Comparison of ENCODE assay signal across 16 cellular contexts in genomic region chr2:143728498-143728897, GRCh38.
DNase-seq lines count a peak whose midpoint lies in the region; ATAC-seq and TF ChIP-seq lines count a peak whose summit lies in the region.
"Had no signal": no experiment of that assay in that cellular context is flagged by ENCODE, and none has a peak within 500 bp of the region (broad histone marks: within the 10 kb centered on the region; RNA-seq: fewer than 3 reads in every experiment).

No MANE protein-coding gene starts in this region.

- no peaks in the 10 kb centered on the region for H4K20me1 ChIP-seq in GM23338 (replicated peaks; ENCODE audit: insufficient read depth)

- no peak for ATAC-seq in GM23338
- ATAC-seq in central memory CD8-positive, alpha-beta T cell (replicated peaks; ENCODE audit: extremely low read depth, poor library complexity, severe bottlenecking): peak; percentile 66
- peak; percentile 16 for ATAC-seq in mucosa of descending colon
- no peak for ATAC-seq in GM18907 (IDR thresholded peaks at IDR 0.05; ENCODE audit: unreplicated experiment)
- ATAC-seq: HCT116 had no signal

- no peak overlapping the region for H3K4me2 ChIP-seq in GM23338

- no peak overlapping the region for H3K27ac Mint-ChIP-seq in GM23338
- peak overlapping the region; percentile 89 for H3K27ac Mint-ChIP-seq in central memory CD8-positive, alpha-beta T cell (ENCODE audit: low read depth)
- no peak overlapping the region for H3K27ac Mint-ChIP-seq in activated naive CD8-positive, alpha-beta T cell treated with anti-CD3 and anti-CD28 coated beads for 36 hours

- H3K36me3 ChIP-seq in GM23338 (ENCODE audit: insufficient read depth) (no peaks in the 10 kb centered on the region), mucosa of descending colon (ENCODE audit: low read depth) (no peaks in the 10 kb centered on the region)

- H3K9me3 Mint-ChIP-seq in GM23338: no peaks in the 10 kb centered on the region
- H3K9me3 Mint-ChIP-seq in central memory CD8-positive, alpha-beta T cell: no peaks in the 10 kb centered on the region
- H3K9me3 Mint-ChIP-seq in activated naive CD8-positive, alpha-beta T cell treated with anti-CD3 and anti-CD28 coated beads for 36 hours: no peaks in the 10 kb centered on the region

- no peaks in the 10 kb centered on the region for H3K79me2 ChIP-seq in GM23338 (replicated peaks; ENCODE audit: insufficient read depth)

- no peaks in the 10 kb centered on the region for H3K36me3 Mint-ChIP-seq in GM23338 (ENCODE audit: low read depth)
- peaks cover 12% of the 10 kb centered on the region for H3K36me3 Mint-ChIP-seq in central memory CD8-positive, alpha-beta T cell (ENCODE audit: insufficient read depth)
- peaks cover 21% of the 10 kb centered on the region for H3K36me3 Mint-ChIP-seq in activated naive CD8-positive, alpha-beta T cell treated with anti-CD3 and anti-CD28 coated beads for 36 hours

- peaks cover 9% of the 10 kb centered on the region; the same call in 2 of the 3 replicates for H3K4me1 Mint-ChIP-seq in GM23338
- peaks cover 75% of the 10 kb centered on the region for H3K4me1 Mint-ChIP-seq in central memory CD8-positive, alpha-beta T cell
- peaks cover 24% of the 10 kb centered on the region for H3K4me1 Mint-ChIP-seq in activated naive CD8-positive, alpha-beta T cell treated with anti-CD3 and anti-CD28 coated beads for 36 hours

- DNase-seq in activated gamma-delta T cell (lab: John Stamatoyannopoulos, UW) (peak; percentile 6), activated gamma-delta T cell treated with Interleukin-2 at 50 U/mL for 16 hours (no peak), GM23338 (ENCODE audit: low spot score) (no peak), mucosa of descending colon (no peak), GM10266 (ENCODE audit: extremely low spot score) (no peak)
- no peak for DNase-seq in central memory CD8-positive, alpha-beta T cell (ENCODE audit: low spot score in 2 of 2)
- DNase-seq in activated naive CD8-positive, alpha-beta T cell treated with anti-CD3 and anti-CD28 coated beads for 36 hours: no peak
- DNase-seq: AML-193; NCI-H1436 treated with DMSO at 0.1 percent for 48 hours; NCI-H2081; NCI-H2227 treated with DMSO at 0.1 percent for 48 hours; NCI-H69; NK-92 treated with Interleukin-12 subunit alpha and Interleukin-12 subunit beta, amount 100 ng/mL, for 24 hours had no signal

- intact Hi-C loops in mucosa of descending colon (cut with DNase I, micrococcal nuclease): no loop called here

- H3K27me3 Mint-ChIP-seq in GM23338 (ENCODE audit: insufficient read depth, low read depth, poor library complexity): peaks cover 2% of the 10 kb centered on the region
- no peaks in the 10 kb centered on the region for H3K27me3 Mint-ChIP-seq in central memory CD8-positive, alpha-beta T cell
- H3K27me3 Mint-ChIP-seq in activated naive CD8-positive, alpha-beta T cell treated with anti-CD3 and anti-CD28 coated beads for 36 hours: no peaks in the 10 kb centered on the region

- H2AFZ ChIP-seq in GM23338: 0 out of 2 replicates have a peak overlapping the region, but pooled peaks have one; percentile 38

- TF ChIP-seq CTCF in GM23338 (conservative IDR thresholded peaks at IDR 0.05; ENCODE audit: low read depth in 2 of 2) (no peak), mucosa of descending colon (IDR thresholded peaks at IDR 0.05) (no peak), GM10266 (IDR thresholded peaks at IDR 0.05; ENCODE audit: control insufficient read depth, insufficient read depth, low read depth, missing control alignments) (no peak)

- no peak overlapping the region for H3K4me3 Mint-ChIP-seq in GM23338
- peak overlapping the region; percentile 38 for H3K4me3 Mint-ChIP-seq in central memory CD8-positive, alpha-beta T cell
- H3K4me3 Mint-ChIP-seq in activated naive CD8-positive, alpha-beta T cell treated with anti-CD3 and anti-CD28 coated beads for 36 hours: no peak overlapping the region

- H3K4me3 ChIP-seq in GM23338 (no peak overlapping the region), mucosa of descending colon (no peak overlapping the region)

- H3K27me3 ChIP-seq in GM23338 (ENCODE audit: insufficient read depth): no peaks in the 10 kb centered on the region

- H3K9me2 ChIP-seq in GM23338 (ENCODE audit: insufficient read depth): no peaks in the 10 kb centered on the region

- H3K9me3 ChIP-seq in mucosa of descending colon: no peaks in the 10 kb centered on the region

- H3K4me1 ChIP-seq in GM23338 (ENCODE audit: insufficient read depth) (peaks cover 24% of the 10 kb centered on the region), mucosa of descending colon (ENCODE audit: low read depth) (no peaks in the 10 kb centered on the region)

- H3K27ac ChIP-seq in GM23338 (ENCODE audit: low read depth): no peak overlapping the region
- H3K27ac ChIP-seq: RWPE1 had no signal

- H3F3A ChIP-seq in GM23338 (replicated peaks; ENCODE audit: low read depth): no peaks in the 10 kb centered on the region

TF ChIP-seq in GM23338, 12 proteins besides CTCF, POLR2A, EP300 and RAD21:
- TF ChIP-seq NANOG (IDR thresholded peaks at IDR 0.05; ENCODE audit: borderline replicate concordance): no peak

Comparison
In these comparisons a context has a peak if more than half of its experiments do, and no peak if none do; other contexts are left out.
1. ATAC-seq: peak in central memory CD8-positive, alpha-beta T cell (single experiment) and mucosa of descending colon (single experiment); none in GM23338 (single experiment) and GM18907 (single experiment).